Comparison of ENCODE assay signal across 19 cellular contexts in the genomic region with DNA sequence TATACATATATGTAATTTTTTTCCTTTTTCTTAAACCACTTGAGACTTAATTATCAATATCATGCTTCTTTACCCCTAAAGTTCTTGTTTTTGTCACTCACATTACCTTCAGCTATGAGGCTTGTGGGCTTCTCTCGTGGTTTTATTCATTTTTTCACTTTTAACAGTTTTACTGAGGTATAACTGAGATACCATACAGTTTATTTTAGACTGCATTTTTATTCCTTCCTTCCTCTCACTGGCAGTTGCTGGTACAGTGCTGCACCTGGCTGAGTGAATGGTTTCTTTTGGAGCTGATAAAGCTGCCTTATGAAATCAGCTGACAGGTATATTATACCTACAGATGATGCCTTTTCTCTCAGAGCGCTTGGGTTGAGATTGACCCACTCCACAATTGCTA.
"Had no signal": no experiment of that assay in that cellular context is flagged by ENCODE, and none has a peak within 500 bp of the region (broad histone marks: within the 10 kb centered on the region; RNA-seq: fewer than 3 reads in every experiment).

No MANE protein-coding gene starts in this region.

- H3K27ac ChIP-seq: brain microvascular endothelial cell, coronary artery, gastroesophageal sphincter, hepatocyte, tibial nerve had no signal

- H3K9me3 ChIP-seq: gastroesophageal sphincter, tibial nerve had no signal

- H3K4me1 ChIP-seq: gastroesophageal sphincter, tibial nerve had no signal

- H3K4me3 ChIP-seq: coronary artery, gastroesophageal sphincter, hepatocyte, tibial nerve had no signal

- H3K4me2 ChIP-seq: hepatocyte had no signal

- H3K9me3 Mint-ChIP-seq: activated CD4-positive, alpha-beta memory T cell treated with anti-CD3 and anti-CD28 coated beads for 36 hours; activated CD4-positive, alpha-beta T cell treated with anti-CD3 and anti-CD28 coated beads, Interleukin-2, amount 10 ng/mL, durations not matched to agents 24 days and 14 days; effector memory CD8-positive, alpha-beta T cell; nephron had no signal

- H3K27me3 ChIP-seq: brain microvascular endothelial cell, gastroesophageal sphincter, hepatocyte, tibial nerve had no signal

- H3K79me2 ChIP-seq: hepatocyte had no signal

- H3K4me1 Mint-ChIP-seq: nephron had no signal

- H3K4me3 Mint-ChIP-seq: activated CD4-positive, alpha-beta memory T cell treated with anti-CD3 and anti-CD28 coated beads for 36 hours; activated CD4-positive, alpha-beta T cell treated with anti-CD3 and anti-CD28 coated beads, Interleukin-2, amount 10 ng/mL, durations not matched to agents 24 days and 14 days; effector memory CD8-positive, alpha-beta T cell; nephron had no signal

- H3K27me3 Mint-ChIP-seq: activated CD4-positive, alpha-beta memory T cell treated with anti-CD3 and anti-CD28 coated beads for 36 hours; activated CD4-positive, alpha-beta T cell treated with anti-CD3 and anti-CD28 coated beads, Interleukin-2, amount 10 ng/mL, durations not matched to agents 24 days and 14 days; effector memory CD8-positive, alpha-beta T cell had no signal

- H2AFZ ChIP-seq: hepatocyte had no signal

- DNase-seq: activated CD4-positive, alpha-beta memory T cell treated with anti-CD3 and anti-CD28 coated beads for 36 hours; activated CD4-positive, alpha-beta T cell treated with anti-CD3 and anti-CD28 coated beads, Interleukin-2, amount 10 ng/mL, durations not matched to agents 24 days and 14 days; activated CD4-positive, CD25-positive, alpha-beta regulatory T cell treated with anti-CD3 and anti-CD28 coated beads, Interleukin-2, amount 50 U/mL, for 72 hours; activated effector memory CD4-positive, alpha-beta T cell treated with anti-CD3 and anti-CD28 coated beads, Interleukin-2, amount 50 U/mL, for 16 hours; activated naive CD4-positive, alpha-beta T cell treated with anti-CD3 and anti-CD28 coated beads, Interleukin-2, amount 50 U/mL, for 16 hours; amniotic stem cell; brain microvascular endothelial cell; effector memory CD8-positive, alpha-beta T cell; left cardiac atrium; left ventricle myocardium superior; posterior cingulate gyrus; right cardiac atrium; stimulated activated CD4-positive, alpha-beta T cell treated with anti-CD3 and anti-CD28 coated beads, Interleukin-2, amount 100 ng/mL, for 48 hours; T-helper 9 cell had no signal

- H3K27ac Mint-ChIP-seq: activated CD4-positive, alpha-beta memory T cell treated with anti-CD3 and anti-CD28 coated beads for 36 hours; activated CD4-positive, alpha-beta T cell treated with anti-CD3 and anti-CD28 coated beads, Interleukin-2, amount 10 ng/mL, durations not matched to agents 24 days and 14 days; nephron had no signal

- ATAC-seq: effector memory CD8-positive, alpha-beta T cell; gastroesophageal sphincter; left cardiac atrium; left ventricle myocardium superior; right cardiac atrium had no signal
